26 cellular contexts compared by ENCODE assay signal in genomic region chr7:109752068-109752467, GRCh38.
"Had no signal": no experiment of that assay in that cellular context is flagged by ENCODE, and none has a peak within 500 bp of the region (broad histone marks: within the 10 kb centered on the region; RNA-seq: fewer than 3 reads in every experiment).

No MANE protein-coding gene starts in this region.

- H3K36me3 ChIP-seq: esophagus squamous epithelium, gastrocnemius medialis, heart right ventricle, left lung, lower lobe of right lung had no signal

- H3K9me3 ChIP-seq: esophagus squamous epithelium, gastrocnemius medialis, lower lobe of right lung had no signal

- H3K27ac ChIP-seq: epithelial cell of prostate, esophagus squamous epithelium, gastrocnemius medialis, heart right ventricle, left lung, lower lobe of right lung had no signal

- ATAC-seq: effector memory CD8-positive, alpha-beta T cell; esophagus mucosa; gastrocnemius medialis; heart right ventricle; left cardiac atrium; left lung; left ventricle myocardium superior; lower lobe of right lung; mucosa of descending colon; naive thymus-derived CD8-positive, alpha-beta T cell had no signal

- FAIRE-seq: endometrium, islet of Langerhans, keratinocyte had no signal

- DNase-seq: cortex of kidney; effector CD8-positive, alpha-beta T cell; effector memory CD8-positive, alpha-beta T cell; endodermal cell; erythroblast; esophagus squamous epithelium; foreskin fibroblast; foreskin melanocyte; gastrocnemius medialis; glutamatergic neuron; head of caudate nucleus; heart right ventricle; hippocampal formation; left cardiac atrium; left lung; left ventricle myocardium superior; lower lobe of right lung; mesenchymal stem cell; mucosa of descending colon; naive B cell; naive thymus-derived CD8-positive, alpha-beta T cell had no signal
